In the genomic region with DNA sequence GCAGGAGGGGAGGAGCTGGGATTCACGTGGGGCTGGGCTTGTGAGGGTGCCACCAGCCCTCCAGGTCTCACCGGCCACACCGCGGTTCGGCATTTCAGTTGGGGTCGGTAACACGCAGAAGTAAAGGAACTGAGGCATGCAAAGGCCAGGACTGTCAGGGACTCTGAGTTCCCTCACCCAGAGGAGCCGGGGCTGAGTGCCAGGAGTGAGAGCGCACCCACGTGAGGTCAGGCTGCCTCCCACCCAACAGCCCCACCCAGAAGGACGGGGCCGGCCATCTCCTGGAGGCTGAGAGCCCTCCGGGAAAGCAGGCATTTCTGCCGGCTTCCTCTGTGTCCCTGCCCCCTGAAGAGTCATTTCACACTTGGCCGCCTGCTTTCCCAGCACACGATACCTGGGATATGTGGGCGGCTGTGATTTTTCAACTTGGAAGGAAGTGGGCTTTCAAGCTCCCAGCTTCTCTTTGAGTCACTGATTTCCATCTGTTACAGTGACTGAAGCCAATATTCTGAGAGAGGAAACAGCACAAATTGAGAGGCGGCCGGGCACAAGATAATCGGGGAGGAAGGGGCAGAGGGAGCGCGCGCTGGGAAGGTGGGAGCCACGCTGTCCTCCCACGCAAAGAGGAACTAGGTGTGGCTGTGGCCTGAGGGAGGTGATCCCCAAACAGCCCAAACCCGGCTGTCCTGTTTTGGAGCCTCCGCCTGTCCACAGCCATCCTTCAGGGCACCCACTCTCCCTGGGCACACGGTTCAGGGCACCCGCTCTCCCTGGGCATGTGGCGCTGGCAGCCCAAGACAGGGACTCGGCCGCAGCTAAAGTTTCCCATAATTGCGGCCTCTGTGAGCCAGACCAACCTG, we compare ENCODE assay signal across 21 cellular contexts. TPM values are rescaled to one million over a fixed set of nuclear protein-coding genes. Genes with fewer than 3 reads are reported as not detected.
A peak's percentile ranks its signal among the peaks of the same experiment; 100 is the strongest.
DNase-seq lines count a peak whose midpoint lies in the region; ATAC-seq and TF ChIP-seq lines count a peak whose summit lies in the region.
"Had no signal": no experiment of that assay in that cellular context is flagged by ENCODE, and none has a peak within 500 bp of the region (broad histone marks: within the 10 kb centered on the region; RNA-seq: fewer than 3 reads in every experiment).

No MANE protein-coding gene starts in this region.

- in situ Hi-C loops in GM13977 (cut with MboI; ENCODE audit: low pct_unique_long_range_greater_than_20kb, low sequenced_read_pairs, unreplicated experiment) = no loop called here

- TF ChIP-seq CTCF in fibroblast of pulmonary artery (IDR thresholded peaks at IDR 0.05; ENCODE audit: low read length, missing control alignments) (no peak), omental fat pad (IDR thresholded peaks at IDR 0.05) (no peak), GM13977 (IDR thresholded peaks at IDR 0.05; ENCODE audit: extremely low read depth, insufficient read depth, missing control alignments) (no peak)

- H3K27me3 Mint-ChIP-seq in activated T-cell treated with anti-CD3 and anti-CD28 coated beads, Interleukin-2, amount 50 U/mL, for 4 hours (ENCODE audit: low read depth) = no peaks in the 10 kb centered on the region
- H3K27me3 Mint-ChIP-seq: activated naive CD8-positive, alpha-beta T cell treated with anti-CD3 and anti-CD28 coated beads for 36 hours had no signal

- H3K4me3 Mint-ChIP-seq in activated T-cell treated with anti-CD3 and anti-CD28 coated beads, Interleukin-2, amount 50 U/mL, for 4 hours = no peak overlapping the region
- H3K4me3 Mint-ChIP-seq: activated CD4-positive, alpha-beta T cell treated with anti-CD3 and anti-CD28 coated beads for 36 hours; activated naive CD8-positive, alpha-beta T cell treated with anti-CD3 and anti-CD28 coated beads for 36 hours; CD8-positive, alpha-beta T cell; type B pancreatic cell had no signal

- ATAC-seq in omental fat pad (ENCODE audit: low FRiP score) (peak; percentile 81), HG02571 (IDR thresholded peaks at IDR 0.05; ENCODE audit: unreplicated experiment) (no peak), left colon (no peak)
- ATAC-seq in activated T-cell treated with anti-CD3 and anti-CD28 coated beads, Interleukin-2, amount 50 U/mL, for 4 hours = no peak
- ATAC-seq: activated CD4-positive, alpha-beta T cell treated with anti-CD3 and anti-CD28 coated beads for 36 hours; body of pancreas; CD8-positive, alpha-beta T cell; HCT116; heart right ventricle; stimulated activated naive CD8-positive, alpha-beta T cell treated with anti-CD3 and anti-CD28 coated beads, Interleukin-15, Interleukin-2, amounts not matched to agents 100 U/mL and 50 U/mL, for 24 hours had no signal

- DNase-seq in Ammon's horn (ENCODE audit: low spot score) (peak; percentile 41), HK-2 (ENCODE audit: unreplicated experiment) (peak; percentile 76), fibroblast of pulmonary artery (ENCODE audit: low read depth) (peak; percentile 50), omental fat pad (ENCODE audit: low spot score) (no peak), left colon (no peak), GM13977 (ENCODE audit: low spot score) (no peak)
- no peak for DNase-seq in activated T-cell treated with anti-CD3 and anti-CD28 coated beads, Interleukin-2, amount 50 U/mL, for 4 hours
- DNase-seq: activated CD4-positive, alpha-beta T cell treated with anti-CD3 and anti-CD28 coated beads for 36 hours; activated naive CD8-positive, alpha-beta T cell treated with anti-CD3 and anti-CD28 coated beads for 36 hours; body of pancreas; CD8-positive, alpha-beta T cell; DMS79 treated with DMSO at 0.1 percent for 48 hours; NCI-H524 treated with DMSO at 0.1 percent for 48 hours; small intestine; stimulated activated CD4-positive, alpha-beta T cell treated with anti-CD3 and anti-CD28 coated beads, Interleukin-4, amount 100 ng/mL, for 1 hour; stimulated activated naive CD8-positive, alpha-beta T cell treated with anti-CD3 and anti-CD28 coated beads, Interleukin-15, Interleukin-2, amounts not matched to agents 100 U/mL and 50 U/mL, for 24 hours had no signal

- H3K36me3 Mint-ChIP-seq in activated T-cell treated with anti-CD3 and anti-CD28 coated beads, Interleukin-2, amount 50 U/mL, for 4 hours (ENCODE audit: insufficient read depth) = no peaks in the 10 kb centered on the region
- H3K36me3 Mint-ChIP-seq: activated naive CD8-positive, alpha-beta T cell treated with anti-CD3 and anti-CD28 coated beads for 36 hours; CD8-positive, alpha-beta T cell had no signal

- no peak overlapping the region for H3K4me3 ChIP-seq in fibroblast of pulmonary artery (replicated peaks; ENCODE audit: low read depth, low read length)
- H3K4me3 ChIP-seq: body of pancreas, coronary artery, heart right ventricle had no signal

- intact Hi-C loops in left colon (cut with DNase I, micrococcal nuclease) = no loop called here

- no peaks in the 10 kb centered on the region for H3K4me1 Mint-ChIP-seq in activated T-cell treated with anti-CD3 and anti-CD28 coated beads, Interleukin-2, amount 50 U/mL, for 4 hours (ENCODE audit: low read depth)
- H3K4me1 Mint-ChIP-seq: activated CD4-positive, alpha-beta T cell treated with anti-CD3 and anti-CD28 coated beads for 36 hours; activated naive CD8-positive, alpha-beta T cell treated with anti-CD3 and anti-CD28 coated beads for 36 hours had no signal

- peaks cover 14% of the 10 kb centered on the region for H3K9me3 Mint-ChIP-seq in activated T-cell treated with anti-CD3 and anti-CD28 coated beads, Interleukin-2, amount 50 U/mL, for 4 hours

RNA-seq across cellular contexts. Expression of gene GALNT9, which starts 19.0 kb away (rescaled TPM):
- total RNA-seq in omental fat pad (10 to 100 TPM in 3 of 4 donors, not detected in 1; 10.9 to 52.7 (median 36.7) TPM), left colon (under 1 TPM in 1 of 2 donors, not detected in 1; 0.39 TPM)
- under 1 TPM; 0.30 to 0.71 (median 0.34) TPM for total RNA-seq in activated T-cell treated with anti-CD3 and anti-CD28 coated beads, Interleukin-2, amount 50 U/mL, for 4 hours
- total RNA-seq: activated naive CD8-positive, alpha-beta T cell treated with anti-CD3 and anti-CD28 coated beads for 36 hours; body of pancreas; CD8-positive, alpha-beta T cell had no signal

Comparison
In these comparisons a context has a peak if more than half of its experiments do, and no peak if none do; other contexts are left out.
1. DNase-seq: peak in Ammon's horn (single experiment), HK-2 (single experiment) and fibroblast of pulmonary artery (single experiment); none in omental fat pad (single experiment), activated T-cell treated with anti-CD3 and anti-CD28 coated beads, Interleukin-2, amount 50 U/mL, for 4 hours (single experiment), left colon (0 of 2) and GM13977 (single experiment).